ENCODE assay signal across 29 cellular contexts in genomic region chr21:21345872-21346271, GRCh38.
A peak's percentile ranks its signal among the peaks of the same experiment; 100 is the strongest.
DNase-seq lines count a peak whose midpoint lies in the region; ATAC-seq, FAIRE-seq and TF ChIP-seq lines count a peak whose summit lies in the region.
"Had no signal": no experiment of that assay in that cellular context is flagged by ENCODE, and none has a peak within 500 bp of the region (broad histone marks: within the 10 kb centered on the region; RNA-seq: fewer than 3 reads in every experiment).

No MANE protein-coding gene starts in this region.

- TF ChIP-seq EP300 in K562 (IDR thresholded peaks at IDR 0.05; ENCODE audit: low read length), result no peak

- no peak overlapping the region for H3K4me3 ChIP-seq in K562
- H3K4me3 ChIP-seq: A549; BLaER1; BLaER1 treated with 17β-estradiol and CSF1 and Interleukin-3, amounts not matched to agents 10 nM and 100 nM had no signal

- H3K9me1 ChIP-seq in K562 (ENCODE audit: control insufficient read depth, insufficient read depth, low read length), result no peaks in the 10 kb centered on the region

- BruUV-seq in K562 (replicated peaks; lab: Mats Ljungman, UMichigan), result no TSS peak

- ATAC-seq in K562, result no peak
- ATAC-seq: A549; CD8-positive, alpha-beta T cell had no signal

- H3K27ac ChIP-seq in K562 (ENCODE audit: extremely low read depth, low read depth, low read length), result no peak overlapping the region
- H3K27ac ChIP-seq: 22Rv1; A549; BLaER1; BLaER1 treated with 17β-estradiol and CSF1 and Interleukin-3, amounts not matched to agents 10 nM and 100 nM; C4-2B had no signal

- DNase-seq in K562 (ENCODE audit: extremely low read depth in 1 of 4, low spot score in 3 of 4), result no peak
- no peak for DNase-seq in dermis blood vessel endothelial cell
- DNase-seq: 8988T; ACHN; AML-193; BE2C; C1 segment of cervical spinal cord; Caco-2; Calu3; CD4-positive, alpha-beta memory T cell; CD4-positive, alpha-beta T cell; CD4-positive, CD25-positive, alpha-beta regulatory T cell; CD8-positive, alpha-beta memory T cell; CD8-positive, alpha-beta T cell; COR-L47; DMS 273 treated with DMSO at 0.1 percent for 48 hours; DMS153; DMS53; DMS79; DMS79 treated with DMSO at 0.1 percent for 48 hours; DND-41; EL had no signal

- in situ Hi-C loops in K562 (cut with MboI), result no loop called here

- TF ChIP-seq POLR2A in K562 (conservative IDR thresholded peaks at IDR 0.05), result no peak

- H3K27me3 ChIP-seq in K562 (ENCODE audit: control insufficient read depth in 2 of 2, insufficient read depth in 2 of 2, low read length in 2 of 2), result no peaks in the 10 kb centered on the region
- H3K27me3 ChIP-seq: BE2C; BLaER1; BLaER1 treated with 17β-estradiol and CSF1 and Interleukin-3, amounts not matched to agents 10 nM and 100 nM had no signal

- H3K9me3 ChIP-seq in K562 (replicated peaks; ENCODE audit: control insufficient read depth, insufficient read depth, low read depth, low read length), result peaks cover 7% of the 10 kb centered on the region; the same call in 1 of the 2 replicates
- H3K9me3 ChIP-seq: A549, BE2C, Caco-2 had no signal

- H3K4me2 ChIP-seq in K562 (ENCODE audit: insufficient read depth, low read length), result no peak overlapping the region
- H3K4me2 ChIP-seq: A549; BLaER1; BLaER1 treated with 17β-estradiol and CSF1 and Interleukin-3, amounts not matched to agents 10 nM and 100 nM had no signal

- no peak for TF ChIP-seq CTCF in K562 (IDR thresholded peaks at IDR 0.05 in 2 of 3, conservative IDR thresholded peaks at IDR 0.05 in 1 of 3; ENCODE audit: insufficient read depth in 2 of 3, low read depth in 1 of 3, low read length in 3 of 3)

- H3K4me1 ChIP-seq in K562 (replicated peaks in 1 of 2; ENCODE audit: control insufficient read depth in 2 of 2, insufficient read depth in 2 of 2, low read length in 2 of 2), result no peaks in the 10 kb centered on the region
- H3K4me1 ChIP-seq: A549; BE2C; BLaER1; BLaER1 treated with 17β-estradiol and CSF1 and Interleukin-3, amounts not matched to agents 10 nM and 100 nM; Caco-2 had no signal

- H4K20me1 ChIP-seq in K562 (replicated peaks; ENCODE audit: control insufficient read depth, insufficient read depth, low read length), result no peaks in the 10 kb centered on the region
- H4K20me1 ChIP-seq: BLaER1; BLaER1 treated with 17β-estradiol and CSF1 and Interleukin-3, amounts not matched to agents 10 nM and 100 nM had no signal

- TF ChIP-seq RAD21 in K562 (CRISPR knock-in tag; conservative IDR thresholded peaks at IDR 0.05 in 1 of 2, IDR thresholded peaks at IDR 0.05 in 1 of 2), result no peak

- POLR2A ChIA-PET in K562 (lab: Yijun Ruan, JAX), result no interaction called here

- no peak for FAIRE-seq in K562 (lab: Jason Lieb, UNC)
- FAIRE-seq: A204.1, A549, D721Med had no signal

- intact Hi-C loops in K562 (cut with micrococcal nuclease), result no loop called here

- peaks cover 14% of the 10 kb centered on the region; the same call in 2 of the 3 replicates for H3K36me3 ChIP-seq in K562 (ENCODE audit: control insufficient read depth, insufficient read depth, low read length)
- H3K36me3 ChIP-seq: BE2C; BLaER1; BLaER1 treated with 17β-estradiol and CSF1 and Interleukin-3, amounts not matched to agents 10 nM and 100 nM had no signal

- H2AFZ ChIP-seq in K562 (ENCODE audit: low read depth, low read length), result no peak overlapping the region

- CTCF ChIA-PET in K562 (lab: Yijun Ruan, JAX; ENCODE audit: low intra/inter-chr PET ratio), result no interaction called here

- no peak overlapping the region for H3K9ac ChIP-seq in K562 (ENCODE audit: insufficient read depth in 1 of 2, low read depth in 2 of 2, low read length in 2 of 2)
- H3K9ac ChIP-seq: BLaER1; BLaER1 treated with 17β-estradiol and CSF1 and Interleukin-3, amounts not matched to agents 10 nM and 100 nM had no signal

- no peaks in the 10 kb centered on the region for H3K79me2 ChIP-seq in K562 (ENCODE audit: control insufficient read depth, insufficient read depth, low read length)

TF ChIP-seq in K562, 482 proteins besides CTCF, POLR2A, EP300 and RAD21:
- TF ChIP-seq MTA3 (IDR thresholded peaks at IDR 0.05; ENCODE audit: borderline replicate concordance) (no peak), ARNT (IDR thresholded peaks at IDR 0.05) (no peak), TSC22D4 (tag; IDR thresholded peaks at IDR 0.05) (no peak), PHB2 (IDR thresholded peaks at IDR 0.05; ENCODE audit: low read depth) (no peak), NFE2L1 (tag; IDR thresholded peaks at IDR 0.05; ENCODE audit: borderline replicate concordance, low read depth) (no peak), ZNF507 (tag; conservative IDR thresholded peaks at IDR 0.05) (peak; percentile 92), ZNF354B (CRISPR knock-in tag; IDR thresholded peaks at IDR 0.05) (peak; percentile 64; the same call in 1 of the 2 replicates), HOXB6 (CRISPR knock-in tag; IDR thresholded peaks at IDR 0.05; ENCODE audit: borderline replicate concordance) (no peak)
- TF ChIP-seq, protein P1, sequence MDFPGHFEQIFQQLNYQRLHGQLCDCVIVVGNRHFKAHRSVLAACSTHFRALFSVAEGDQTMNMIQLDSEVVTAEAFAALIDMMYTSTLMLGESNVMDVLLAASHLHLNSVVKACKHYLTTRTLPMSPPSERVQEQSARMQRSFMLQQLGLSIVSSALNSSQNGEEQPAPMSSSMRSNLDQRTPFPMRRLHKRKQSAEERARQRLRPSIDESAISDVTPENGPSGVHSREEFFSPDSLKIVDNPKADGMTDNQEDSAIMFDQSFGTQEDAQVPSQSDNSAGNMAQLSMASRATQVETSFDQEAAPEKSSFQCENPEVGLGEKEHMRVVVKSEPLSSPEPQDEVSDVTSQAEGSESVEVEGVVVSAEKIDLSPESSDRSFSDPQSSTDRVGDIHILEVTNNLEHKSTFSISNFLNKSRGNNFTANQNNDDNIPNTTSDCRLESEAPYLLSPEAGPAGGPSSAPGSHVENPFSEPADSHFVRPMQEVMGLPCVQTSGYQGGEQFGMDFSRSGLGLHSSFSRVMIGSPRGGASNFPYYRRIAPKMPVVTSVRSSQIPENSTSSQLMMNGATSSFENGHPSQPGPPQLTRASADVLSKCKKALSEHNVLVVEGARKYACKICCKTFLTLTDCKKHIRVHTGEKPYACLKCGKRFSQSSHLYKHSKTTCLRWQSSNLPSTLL (IDR thresholded peaks at IDR 0.05), result no peak
